Comparison of ENCODE assay signal across 9 cellular contexts in the genomic region with DNA sequence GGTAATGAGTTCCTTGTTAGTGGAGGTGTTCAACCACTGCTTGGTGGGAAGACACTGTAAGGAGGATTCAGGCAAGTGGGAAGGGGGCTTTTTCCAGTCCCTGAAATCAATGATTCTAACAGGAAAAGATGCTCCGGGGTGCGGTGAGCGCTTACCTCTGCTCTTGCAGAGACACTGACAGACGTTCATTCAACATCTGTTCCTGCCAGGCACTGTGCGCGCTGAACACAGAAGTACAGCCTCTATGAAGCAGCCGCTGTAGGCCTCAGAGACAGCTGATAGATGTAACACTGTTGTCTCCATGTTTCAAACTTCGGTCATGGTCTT. TPM values are rescaled to one million over a fixed set of nuclear protein-coding genes. Genes with fewer than 3 reads are reported as not detected.
DNase-seq lines count a peak whose midpoint lies in the region; ATAC-seq and TF ChIP-seq lines count a peak whose summit lies in the region.
"Had no signal": no experiment of that assay in that cellular context is flagged by ENCODE, and none has a peak within 500 bp of the region (broad histone marks: within the 10 kb centered on the region; RNA-seq: fewer than 3 reads in every experiment).

No MANE protein-coding gene starts in this region.

- H3K4me3 Mint-ChIP-seq in activated CD4-positive, alpha-beta T cell treated with anti-CD3 and anti-CD28 coated beads, Interleukin-2, amount 10 ng/mL, durations not matched to agents 7 days and 5 days, result peak overlapping the region; percentile 86
- H3K4me3 Mint-ChIP-seq in MCF 10A (ENCODE audit: unreplicated experiment), result peak overlapping the region; percentile 90

- no peaks in the 10 kb centered on the region for H3K36me3 ChIP-seq in mucosa of rectum (ENCODE audit: control insufficient read depth in 2 of 2, insufficient read depth in 2 of 2, low read length in 2 of 2)
- H3K36me3 ChIP-seq in upper lobe of right lung, result no peaks in the 10 kb centered on the region
- H3K36me3 ChIP-seq: BLaER1 treated with 17β-estradiol and CSF1 and Interleukin-3, amounts not matched to agents 10 nM and 100 nM had no signal

- peaks cover 10% of the 10 kb centered on the region for H3K27me3 Mint-ChIP-seq in activated CD4-positive, alpha-beta T cell treated with anti-CD3 and anti-CD28 coated beads, Interleukin-2, amount 10 ng/mL, durations not matched to agents 7 days and 5 days
- no peaks in the 10 kb centered on the region for H3K27me3 Mint-ChIP-seq in MCF 10A (ENCODE audit: insufficient read depth, unreplicated experiment)

- POLR2A ChIA-PET in activated CD4-positive, alpha-beta T cell treated with anti-CD3 and anti-CD28 coated beads, Interleukin-2, amount 10 ng/mL, durations not matched to agents 7 days and 5 days (lab: Charles Lee), result no interaction called here
- POLR2A ChIA-PET in MCF 10A (lab: Yijun Ruan, JAX), result interaction anchor here (0.6 to 10.3 kb wide), 16 partner anchors 8 to 170 kb away, joined by 3 to 230 read pairs (median 5); no protein-coding TSS in a partner anchor

- BruUV-seq in MCF 10A (replicated peaks; lab: Mats Ljungman, UMichigan), result no TSS peak

- no peak for DNase-seq in activated CD4-positive, alpha-beta T cell treated with anti-CD3 and anti-CD28 coated beads, Interleukin-2, amount 10 ng/mL, durations not matched to agents 7 days and 5 days
- DNase-seq in activated CD4-positive, alpha-beta T cell treated with anti-CD3 and anti-CD28 coated beads, Interleukin-2, amount 50 U/mL, for 4 hours, result no peak
- DNase-seq in MCF 10A (ENCODE audit: unreplicated experiment), result no peak
- DNase-seq in upper lobe of right lung, result no peak
- DNase-seq in NCI-H1417 treated with DMSO at 0.1 percent for 48 hours (lab: John Stamatoyannopoulos, UW), result no peak
- DNase-seq in AML-193 (lab: John Stamatoyannopoulos, UW), result no peak
- no peak for DNase-seq in NCI-H146 (lab: John Stamatoyannopoulos, UW)

- ATAC-seq in upper lobe of right lung, result no peak

- H3K4me1 ChIP-seq in mucosa of rectum (ENCODE audit: control insufficient read depth in 2 of 2, insufficient read depth in 2 of 2, low read length in 2 of 2), result peaks cover 0 to 5% of the 10 kb centered on the region in 2 donors
- H3K4me1 ChIP-seq in upper lobe of right lung, result peaks cover 23% of the 10 kb centered on the region

- H3K9ac ChIP-seq in mucosa of rectum (ENCODE audit: low read depth in 1 of 2, low read length in 2 of 2), result peak overlapping the region in 1 of 2 donors; percentile 28

- H3K27ac Mint-ChIP-seq in activated CD4-positive, alpha-beta T cell treated with anti-CD3 and anti-CD28 coated beads, Interleukin-2, amount 10 ng/mL, durations not matched to agents 7 days and 5 days, result peak overlapping the region; percentile 96
- H3K27ac Mint-ChIP-seq in MCF 10A (ENCODE audit: low read depth, unreplicated experiment), result peak overlapping the region; percentile 99

- H3K9me3 ChIP-seq in mucosa of rectum (ENCODE audit: control insufficient read depth in 2 of 2, low read length in 2 of 2), result no peaks in the 10 kb centered on the region
- H3K9me3 ChIP-seq in upper lobe of right lung, result no peaks in the 10 kb centered on the region

- peak overlapping the region in 1 of 2 donors; percentile 58 for H3K4me3 ChIP-seq in mucosa of rectum (ENCODE audit: low read length in 2 of 2)
- H3K4me3 ChIP-seq in upper lobe of right lung, result peak overlapping the region; percentile 70

- H3K27me3 ChIP-seq in mucosa of rectum (ENCODE audit: control insufficient read depth in 2 of 2, insufficient read depth in 2 of 2, low read length in 2 of 2), result no peaks in the 10 kb centered on the region
- H3K27me3 ChIP-seq in upper lobe of right lung, result no peaks in the 10 kb centered on the region
- H3K27me3 ChIP-seq: BLaER1 treated with 17β-estradiol and CSF1 and Interleukin-3, amounts not matched to agents 10 nM and 100 nM had no signal

- no peaks in the 10 kb centered on the region for H3K9me3 Mint-ChIP-seq in activated CD4-positive, alpha-beta T cell treated with anti-CD3 and anti-CD28 coated beads, Interleukin-2, amount 10 ng/mL, durations not matched to agents 7 days and 5 days
- H3K9me3 Mint-ChIP-seq in MCF 10A (ENCODE audit: unreplicated experiment), result no peaks in the 10 kb centered on the region

- H3K27ac ChIP-seq in mucosa of rectum (ENCODE audit: low read depth in 2 of 2, low read length in 2 of 2) (peak overlapping the region; percentile 33 to 66), upper lobe of right lung (peak overlapping the region; percentile 87)

- intact Hi-C loops in MCF 10A (cut with micrococcal nuclease), result no loop called here
- intact Hi-C loops in upper lobe of right lung (cut with DNase I), result no loop called here

- no peak for TF ChIP-seq CTCF in MCF 10A (IDR thresholded peaks at IDR 0.05; ENCODE audit: unreplicated experiment)
- TF ChIP-seq CTCF in upper lobe of right lung (IDR thresholded peaks at IDR 0.05), result no peak

- peaks cover 8% of the 10 kb centered on the region for H3K36me3 Mint-ChIP-seq in activated CD4-positive, alpha-beta T cell treated with anti-CD3 and anti-CD28 coated beads, Interleukin-2, amount 10 ng/mL, durations not matched to agents 7 days and 5 days (ENCODE audit: low read depth)
- peaks cover 6% of the 10 kb centered on the region for H3K36me3 Mint-ChIP-seq in MCF 10A (ENCODE audit: insufficient read depth, unreplicated experiment)

- CTCF ChIA-PET in activated CD4-positive, alpha-beta T cell treated with anti-CD3 and anti-CD28 coated beads, Interleukin-2, amount 10 ng/mL, durations not matched to agents 7 days and 5 days (lab: Charles Lee), result interaction anchor here (1.0 kb wide), 1 partner anchor 10 kb away, joined by 3 read pairs; no protein-coding TSS in a partner anchor
- CTCF ChIA-PET in MCF 10A (lab: Yijun Ruan, JAX), result interaction anchor here (0.6 to 2.6 kb wide), 6 partner anchors 9 to 156 kb away, joined by 3 to 8 read pairs (median 6); no protein-coding TSS in a partner anchor

- peaks cover 53% of the 10 kb centered on the region for H3K4me1 Mint-ChIP-seq in activated CD4-positive, alpha-beta T cell treated with anti-CD3 and anti-CD28 coated beads, Interleukin-2, amount 10 ng/mL, durations not matched to agents 7 days and 5 days
- H3K4me1 Mint-ChIP-seq in MCF 10A (ENCODE audit: insufficient read depth, unreplicated experiment), result peaks cover 40% of the 10 kb centered on the region

RNA-seq across cellular contexts. Expression of a gene that starts 0.7 kb away (rescaled TPM):
- 10 to 100 TPM; 23.4 to 23.8 TPM for total RNA-seq in activated CD4-positive, alpha-beta T cell treated with anti-CD3 and anti-CD28 coated beads, Interleukin-2, amount 10 ng/mL, durations not matched to agents 7 days and 5 days
- total RNA-seq in MCF 10A (2022), result 77.8 and 97.7 TPM in 2 replicates
- total RNA-seq in upper lobe of right lung, result 61.1 TPM

RNA-seq across cellular contexts. Expression of a gene that starts 40.2 kb away (rescaled TPM):
- total RNA-seq in activated CD4-positive, alpha-beta T cell treated with anti-CD3 and anti-CD28 coated beads, Interleukin-2, amount 10 ng/mL, durations not matched to agents 7 days and 5 days, result not detected
- total RNA-seq in MCF 10A (2022) (not detected in 2 replicates), upper lobe of right lung (0.55 TPM)
